Comparison of ENCODE assay signal across 1 cellular context in genomic region chr19:18392417-18392816, GRCh38.
TF ChIP-seq lines count a peak whose summit lies in the region.

No MANE protein-coding gene starts in this region.

TF ChIP-seq in K562, 482 proteins besides CTCF, POLR2A, EP300 and RAD21 (continued from another document and continues in another):
- TF ChIP-seq RBBP5 (IDR thresholded peaks at IDR 0.05; ENCODE audit: borderline replicate concordance, insufficient read depth, low read length, poor library complexity, severe bottlenecking) (no peak), HDGF (IDR thresholded peaks at IDR 0.05) (no peak), FOS (IDR thresholded peaks at IDR 0.05; ENCODE audit: extremely low read depth, insufficient read length) (peak; percentile 32), KLF10 (CRISPR knock-in tag; IDR thresholded peaks at IDR 0.05) (no peak), SMAD3 (CRISPR knock-in tag; conservative IDR thresholded peaks at IDR 0.05) (no peak), TCF7 (IDR thresholded peaks at IDR 0.05; ENCODE audit: borderline replicate concordance) (no peak), SAFB (IDR thresholded peaks at IDR 0.05; ENCODE audit: borderline replicate concordance, low read depth, low read length) (no peak), PBX2 (CRISPR knock-in tag; IDR thresholded peaks at IDR 0.05; ENCODE audit: low read depth) (no peak), PBX2 (tag; conservative IDR thresholded peaks at IDR 0.05; ENCODE audit: low read depth) (no peak), MAFF (IDR thresholded peaks at IDR 0.05; ENCODE audit: low read length) (no peak), ZNF408 (CRISPR knock-in tag; IDR thresholded peaks at IDR 0.05; ENCODE audit: low read depth) (no peak), UBTF (IDR thresholded peaks at IDR 0.05; ENCODE audit: borderline replicate concordance in 1 of 2, low read depth in 2 of 2, low read length in 2 of 2) (no peak), ZNF444 (CRISPR knock-in tag; IDR thresholded peaks at IDR 0.05) (no peak), CAMTA2 (CRISPR knock-in tag; conservative IDR thresholded peaks at IDR 0.05) (no peak), HMGN3 (IDR thresholded peaks at IDR 0.05; ENCODE audit: borderline replicate concordance, extremely low read depth, insufficient read length, low read depth, low read length) (no peak), FOXO4 (CRISPR knock-in tag; IDR thresholded peaks at IDR 0.05) (no peak), E4F1 (CRISPR knock-in tag; IDR thresholded peaks at IDR 0.05; ENCODE audit: borderline replicate concordance) (no peak), DEAF1 (CRISPR knock-in tag; IDR thresholded peaks at IDR 0.05) (no peak), POLR2G (IDR thresholded peaks at IDR 0.05; ENCODE audit: low read depth, low read length) (no peak), ZNF696 (CRISPR knock-in tag; conservative IDR thresholded peaks at IDR 0.05) (no peak), MCM3 (IDR thresholded peaks at IDR 0.05) (no peak), ELK3 (CRISPR knock-in tag; IDR thresholded peaks at IDR 0.05) (no peak), EGR1 (conservative IDR thresholded peaks at IDR 0.05) (0 out of 2 replicates have a peak, but pooled peaks have one; percentile 10), NRF1 (conservative IDR thresholded peaks at IDR 0.05 in 1 of 2, IDR thresholded peaks at IDR 0.05 in 1 of 2) (no peak), GTF2A2 (tag; IDR thresholded peaks at IDR 0.05) (no peak), ZNF518B (CRISPR knock-in tag; IDR thresholded peaks at IDR 0.05) (no peak), ZBTB1 (CRISPR knock-in tag; IDR thresholded peaks at IDR 0.05; ENCODE audit: borderline replicate concordance, low read depth) (peak; percentile 28; the same call in 1 of the 2 replicates), MCM2 (IDR thresholded peaks at IDR 0.05; ENCODE audit: low read depth) (no peak), CEBPB (tag; IDR thresholded peaks at IDR 0.05) (no peak), U2AF1 (optimal IDR thresholded peaks at IDR 0.05; ENCODE audit: low read depth, low read length) (no peak), ZNF780A (CRISPR knock-in tag; IDR thresholded peaks at IDR 0.05) (no peak), ZBTB7A (IDR thresholded peaks at IDR 0.05; ENCODE audit: borderline replicate concordance, control insufficient read depth, low read depth, low read length) (peak; percentile 68; the same call in 1 of the 2 replicates), RBM15 (IDR thresholded peaks at IDR 0.05; ENCODE audit: insufficient read depth, low read length) (no peak), RUNX1 (IDR thresholded peaks at IDR 0.05; ENCODE audit: low read depth) (peak; percentile 65; the same call in 1 of the 2 replicates), ZNF79 (CRISPR knock-in tag; IDR thresholded peaks at IDR 0.05; ENCODE audit: low read depth) (no peak), HDAC1 (IDR thresholded peaks at IDR 0.05) (peak in 1 of 2 experiments; percentile 68; a peak in 2 of 4 replicates), EZH2 (IDR thresholded peaks at IDR 0.05; ENCODE audit: borderline replicate concordance, low read depth, low read length) (no peak), MCM5 (IDR thresholded peaks at IDR 0.05; ENCODE audit: low read depth) (no peak), HES1 (IDR thresholded peaks at IDR 0.05; ENCODE audit: low read depth) (no peak), PURB (CRISPR knock-in tag; IDR thresholded peaks at IDR 0.05; ENCODE audit: low read depth) (no peak), CBX1 (IDR thresholded peaks at IDR 0.05; ENCODE audit: low read depth) (no peak), JUN (IDR thresholded peaks at IDR 0.05; ENCODE audit: borderline replicate concordance, low read depth, low read length) (0 out of 2 replicates have a peak, but pooled peaks have one; percentile 77), JUN (CRISPR knock-in tag; IDR thresholded peaks at IDR 0.05; ENCODE audit: borderline replicate concordance) (no peak), SLC30A9 (CRISPR knock-in tag; IDR thresholded peaks at IDR 0.05) (no peak), BRF2 (IDR thresholded peaks at IDR 0.05; ENCODE audit: borderline replicate concordance, insufficient read depth, insufficient read length) (no peak), CHAMP1 (IDR thresholded peaks at IDR 0.05) (no peak)
